Comparison of ENCODE assay signal across 12 cellular contexts in genomic region chr16:67194257-67194656, GRCh38. TPM values are rescaled to one million over a fixed set of nuclear protein-coding genes. Genes with fewer than 3 reads are reported as not detected.
DNase-seq lines count a peak whose midpoint lies in the region; ATAC-seq and TF ChIP-seq lines count a peak whose summit lies in the region.
"Had no signal": no experiment of that assay in that cellular context is flagged by ENCODE, and none has a peak within 500 bp of the region (broad histone marks: within the 10 kb centered on the region; RNA-seq: fewer than 3 reads in every experiment).

No MANE protein-coding gene starts in this region.

- TF ChIP-seq CTCF in smooth muscle cell (IDR thresholded peaks at IDR 0.05; ENCODE audit: borderline replicate concordance, insufficient read depth, poor library complexity, severe bottlenecking), result no peak

- peaks cover 49% of the 10 kb centered on the region for H4K20me1 ChIP-seq in smooth muscle cell (ENCODE audit: low read depth)

- H3K27ac Mint-ChIP-seq in T-helper 1 cell treated with Interleukin-12 subunit alpha and Interleukin-12 subunit beta and Interleukin-4 antibody, amounts not matched to agents 30 μg/mL and 1 μg/mL, for 36 hours, result peak overlapping the region; percentile 59
- H3K27ac Mint-ChIP-seq in activated CD8-positive, alpha-beta T cell treated with anti-CD3 and anti-CD28 coated beads, Interleukin-2, amount 10 ng/mL, durations not matched to agents 7 days and 5 days, result no peak overlapping the region
- peak overlapping the region; percentile 54 to 80 for H3K27ac Mint-ChIP-seq in natural killer cell treated with Interleukin-12 subunit alpha and Interleukin-12 subunit beta and Interleukin-15 and Interleukin-18, amount 100 ng/mL, for 72 hours

- peaks cover 38% of the 10 kb centered on the region for H3K36me3 Mint-ChIP-seq in T-helper 1 cell treated with Interleukin-12 subunit alpha and Interleukin-12 subunit beta and Interleukin-4 antibody, amounts not matched to agents 30 μg/mL and 1 μg/mL, for 36 hours (ENCODE audit: low read depth)
- peaks cover 54% of the 10 kb centered on the region for H3K36me3 Mint-ChIP-seq in activated CD8-positive, alpha-beta T cell treated with anti-CD3 and anti-CD28 coated beads, Interleukin-2, amount 10 ng/mL, durations not matched to agents 7 days and 5 days (ENCODE audit: low read depth)
- H3K36me3 Mint-ChIP-seq in natural killer cell treated with Interleukin-12 subunit alpha and Interleukin-12 subunit beta and Interleukin-15 and Interleukin-18, amount 100 ng/mL, for 72 hours, result peaks cover 17% of the 10 kb centered on the region

- DNase-seq in T-helper 1 cell (no peak), smooth muscle cell (lab: John Stamatoyannopoulos, UW; ENCODE audit: unreplicated experiment) (no peak)
- no peak for DNase-seq in activated CD8-positive, alpha-beta T cell treated with anti-CD3 and anti-CD28 coated beads, Interleukin-2, amount 10 ng/mL, durations not matched to agents 7 days and 5 days
- no peak for DNase-seq in natural killer cell treated with Interleukin-12 subunit alpha and Interleukin-12 subunit beta and Interleukin-15 and Interleukin-18, amount 100 ng/mL, for 72 hours (ENCODE audit: low spot score)
- DNase-seq: 8988T; NCI-H1417 treated with DMSO at 0.1 percent for 48 hours; stimulated activated CD4-positive, alpha-beta T cell treated with anti-CD3 and anti-CD28 coated beads, Interleukin-2, amount 100 ng/mL, for 24 hours; substantia nigra had no signal

- H3K9me3 ChIP-seq in smooth muscle cell (replicated peaks; ENCODE audit: low read depth), result no peaks in the 10 kb centered on the region
- H3K9me3 ChIP-seq: pancreas had no signal

- H3K4me3 ChIP-seq in smooth muscle cell, result no peak overlapping the region

- H3K27me3 ChIP-seq in smooth muscle cell (ENCODE audit: low read depth), result no peaks in the 10 kb centered on the region
- H3K27me3 ChIP-seq: pancreas had no signal

- no peaks in the 10 kb centered on the region for H3K9me3 Mint-ChIP-seq in T-helper 1 cell treated with Interleukin-12 subunit alpha and Interleukin-12 subunit beta and Interleukin-4 antibody, amounts not matched to agents 30 μg/mL and 1 μg/mL, for 36 hours
- H3K9me3 Mint-ChIP-seq in activated CD8-positive, alpha-beta T cell treated with anti-CD3 and anti-CD28 coated beads, Interleukin-2, amount 10 ng/mL, durations not matched to agents 7 days and 5 days (ENCODE audit: insufficient read depth), result no peaks in the 10 kb centered on the region
- H3K9me3 Mint-ChIP-seq in natural killer cell treated with Interleukin-12 subunit alpha and Interleukin-12 subunit beta and Interleukin-15 and Interleukin-18, amount 100 ng/mL, for 72 hours, result no peaks in the 10 kb centered on the region

- WGBS in smooth muscle cell (ENCODE audit: low lambda C conversion rate), result 97% methylated on average over 6 of the region's 6 CpGs

- H3K27ac ChIP-seq in smooth muscle cell (ENCODE audit: low read depth), result no peak overlapping the region
- H3K27ac ChIP-seq: pancreas had no signal

- peaks cover 7% of the 10 kb centered on the region for H3F3A ChIP-seq in smooth muscle cell (ENCODE audit: low read depth)

- peaks cover 27% of the 10 kb centered on the region for H3K79me2 ChIP-seq in smooth muscle cell (ENCODE audit: low read depth)

- no peaks in the 10 kb centered on the region for H3K36me3 ChIP-seq in smooth muscle cell (ENCODE audit: low read depth)

- ATAC-seq in activated CD8-positive, alpha-beta T cell treated with anti-CD3 and anti-CD28 coated beads, Interleukin-2, amount 10 ng/mL, durations not matched to agents 7 days and 5 days, result no peak
- ATAC-seq in natural killer cell treated with Interleukin-12 subunit alpha and Interleukin-12 subunit beta and Interleukin-15 and Interleukin-18, amount 100 ng/mL, for 72 hours, result no peak
- ATAC-seq in GM18861 (IDR thresholded peaks at IDR 0.05; ENCODE audit: unreplicated experiment), result no peak
- ATAC-seq: left lobe of liver, pancreas had no signal

- POLR2A ChIA-PET in activated CD8-positive, alpha-beta T cell treated with anti-CD3 and anti-CD28 coated beads, Interleukin-2, amount 10 ng/mL, durations not matched to agents 7 days and 5 days (lab: Charles Lee), result interaction anchor here (0.6 kb wide), 1 partner anchor 38 kb away, joined by 3 read pairs; no protein-coding TSS in a partner anchor

- H3K9ac ChIP-seq in smooth muscle cell (ENCODE audit: low read depth), result no peak overlapping the region

- no peak overlapping the region for H2AFZ ChIP-seq in smooth muscle cell (ENCODE audit: low read depth)

- H3K4me1 ChIP-seq in smooth muscle cell (ENCODE audit: low read depth), result peaks cover 18% of the 10 kb centered on the region

- H3K4me1 Mint-ChIP-seq in T-helper 1 cell treated with Interleukin-12 subunit alpha and Interleukin-12 subunit beta and Interleukin-4 antibody, amounts not matched to agents 30 μg/mL and 1 μg/mL, for 36 hours (ENCODE audit: low read depth), result peaks cover 29% of the 10 kb centered on the region
- peaks cover 37% of the 10 kb centered on the region for H3K4me1 Mint-ChIP-seq in activated CD8-positive, alpha-beta T cell treated with anti-CD3 and anti-CD28 coated beads, Interleukin-2, amount 10 ng/mL, durations not matched to agents 7 days and 5 days (ENCODE audit: low read depth)
- H3K4me1 Mint-ChIP-seq in natural killer cell treated with Interleukin-12 subunit alpha and Interleukin-12 subunit beta and Interleukin-15 and Interleukin-18, amount 100 ng/mL, for 72 hours (ENCODE audit: low read depth in 2 of 2), result peaks cover 39 to 42% of the 10 kb centered on the region in 2 donors

- CTCF ChIA-PET in activated CD8-positive, alpha-beta T cell treated with anti-CD3 and anti-CD28 coated beads, Interleukin-2, amount 10 ng/mL, durations not matched to agents 7 days and 5 days (lab: Charles Lee), result interaction anchor here (1.2 to 2.0 kb wide), 3 partner anchors 52 to 205 kb away, joined by 3 to 4 read pairs (median 3); no protein-coding TSS in a partner anchor

- H3K4me2 ChIP-seq in smooth muscle cell, result no peak overlapping the region

- H3K27me3 Mint-ChIP-seq in T-helper 1 cell treated with Interleukin-12 subunit alpha and Interleukin-12 subunit beta and Interleukin-4 antibody, amounts not matched to agents 30 μg/mL and 1 μg/mL, for 36 hours (ENCODE audit: low read depth), result no peaks in the 10 kb centered on the region
- no peaks in the 10 kb centered on the region for H3K27me3 Mint-ChIP-seq in activated CD8-positive, alpha-beta T cell treated with anti-CD3 and anti-CD28 coated beads, Interleukin-2, amount 10 ng/mL, durations not matched to agents 7 days and 5 days (ENCODE audit: low read depth)
- H3K27me3 Mint-ChIP-seq in natural killer cell treated with Interleukin-12 subunit alpha and Interleukin-12 subunit beta and Interleukin-15 and Interleukin-18, amount 100 ng/mL, for 72 hours, result no peaks in the 10 kb centered on the region

- peak overlapping the region; percentile 89 for H3K4me3 Mint-ChIP-seq in T-helper 1 cell treated with Interleukin-12 subunit alpha and Interleukin-12 subunit beta and Interleukin-4 antibody, amounts not matched to agents 30 μg/mL and 1 μg/mL, for 36 hours
- H3K4me3 Mint-ChIP-seq in activated CD8-positive, alpha-beta T cell treated with anti-CD3 and anti-CD28 coated beads, Interleukin-2, amount 10 ng/mL, durations not matched to agents 7 days and 5 days, result peak overlapping the region; percentile 91
- peak overlapping the region; percentile 82 for H3K4me3 Mint-ChIP-seq in natural killer cell treated with Interleukin-12 subunit alpha and Interleukin-12 subunit beta and Interleukin-15 and Interleukin-18, amount 100 ng/mL, for 72 hours

RNA-seq across cellular contexts. Expression of gene E2F4, which starts 2.3 kb away (rescaled TPM):
- total RNA-seq in activated CD8-positive, alpha-beta T cell treated with anti-CD3 and anti-CD28 coated beads, Interleukin-2, amount 10 ng/mL, durations not matched to agents 7 days and 5 days, result 100 to 1,000 TPM; 134 to 138 TPM
- total RNA-seq in natural killer cell treated with Interleukin-12 subunit alpha and Interleukin-12 subunit beta and Interleukin-15 and Interleukin-18, amount 100 ng/mL, for 72 hours, result 100 to 1,000 TPM; 110 to 188 TPM
- total RNA-seq in smooth muscle cell, result 50.1 and 53.8 TPM in 2 replicates
- 49.9 and 60.9 TPM in 2 replicates for polyA plus RNA-seq in smooth muscle cell

RNA-seq across cellular contexts. Expression of gene EXOC3L1, which starts 4.3 kb away (rescaled TPM):
- total RNA-seq in activated CD8-positive, alpha-beta T cell treated with anti-CD3 and anti-CD28 coated beads, Interleukin-2, amount 10 ng/mL, durations not matched to agents 7 days and 5 days, result not detected
- under 1 TPM in 1 of 2 donors, not detected in 1; 0.38 TPM for total RNA-seq in natural killer cell treated with Interleukin-12 subunit alpha and Interleukin-12 subunit beta and Interleukin-15 and Interleukin-18, amount 100 ng/mL, for 72 hours
- not detected in 2 replicates for total RNA-seq in smooth muscle cell
- 0.51 and 0.84 TPM in 2 replicates for polyA plus RNA-seq in smooth muscle cell

RNA-seq across cellular contexts. Expression of gene ELMO3, which starts 4.7 kb away (rescaled TPM):
- total RNA-seq in activated CD8-positive, alpha-beta T cell treated with anti-CD3 and anti-CD28 coated beads, Interleukin-2, amount 10 ng/mL, durations not matched to agents 7 days and 5 days, result 1 to 10 TPM; 7.2 to 8.0 TPM
- total RNA-seq in natural killer cell treated with Interleukin-12 subunit alpha and Interleukin-12 subunit beta and Interleukin-15 and Interleukin-18, amount 100 ng/mL, for 72 hours, result 10 to 100 TPM in 1 of 2 donors, 1 to 10 TPM in 1; 3.6 to 13.9 TPM
- 3.8 and 6.7 TPM in 2 replicates for total RNA-seq in smooth muscle cell
- polyA plus RNA-seq in smooth muscle cell, result 2.2 and 7.8 TPM in 2 replicates

RNA-seq across cellular contexts. Expression of gene MATCAP1, which starts 10.5 kb away (rescaled TPM):
- 10 to 100 TPM; 43.3 to 48.2 TPM for total RNA-seq in activated CD8-positive, alpha-beta T cell treated with anti-CD3 and anti-CD28 coated beads, Interleukin-2, amount 10 ng/mL, durations not matched to agents 7 days and 5 days
- 10 to 100 TPM; 33.2 to 33.8 TPM for total RNA-seq in natural killer cell treated with Interleukin-12 subunit alpha and Interleukin-12 subunit beta and Interleukin-15 and Interleukin-18, amount 100 ng/mL, for 72 hours
- total RNA-seq in smooth muscle cell, result 24.0 and 31.8 TPM in 2 replicates
- 24.7 and 28.5 TPM in 2 replicates for polyA plus RNA-seq in smooth muscle cell

RNA-seq across cellular contexts. Expression of gene NOL3, which starts 23.9 kb away (rescaled TPM):
- 1 to 10 TPM; 7.4 to 8.2 TPM for total RNA-seq in activated CD8-positive, alpha-beta T cell treated with anti-CD3 and anti-CD28 coated beads, Interleukin-2, amount 10 ng/mL, durations not matched to agents 7 days and 5 days
- total RNA-seq in natural killer cell treated with Interleukin-12 subunit alpha and Interleukin-12 subunit beta and Interleukin-15 and Interleukin-18, amount 100 ng/mL, for 72 hours, result 10 to 100 TPM; 10.5 to 20.1 TPM
- 13.9 and 33.0 TPM in 2 replicates for total RNA-seq in smooth muscle cell
- 36.4 and 47.8 TPM in 2 replicates for polyA plus RNA-seq in smooth muscle cell
